Comparison of ENCODE assay signal across 1 cellular context in genomic region chr4:78018271-78019049, GRCh38.
TF ChIP-seq lines count a peak whose summit lies in the region.

No MANE protein-coding gene starts in this region.

TF ChIP-seq in K562, 482 proteins besides CTCF, POLR2A, EP300 and RAD21:
- TF ChIP-seq MAFG (tag; conservative IDR thresholded peaks at IDR 0.05) (peak; percentile 40; the same call in 1 of the 2 replicates), ZNF316 (IDR thresholded peaks at IDR 0.05) (peak; percentile 78), MAFF (IDR thresholded peaks at IDR 0.05; ENCODE audit: low read length) (peak; percentile 22; the same call in 1 of the 2 replicates), C11orf30 (IDR thresholded peaks at IDR 0.05; ENCODE audit: low read depth) (peak; percentile 60), IFI16 (CRISPR knock-in tag; IDR thresholded peaks at IDR 0.05) (no peak), ATF4 (CRISPR knock-in tag; IDR thresholded peaks at IDR 0.05) (no peak)
